In the genomic region with DNA sequence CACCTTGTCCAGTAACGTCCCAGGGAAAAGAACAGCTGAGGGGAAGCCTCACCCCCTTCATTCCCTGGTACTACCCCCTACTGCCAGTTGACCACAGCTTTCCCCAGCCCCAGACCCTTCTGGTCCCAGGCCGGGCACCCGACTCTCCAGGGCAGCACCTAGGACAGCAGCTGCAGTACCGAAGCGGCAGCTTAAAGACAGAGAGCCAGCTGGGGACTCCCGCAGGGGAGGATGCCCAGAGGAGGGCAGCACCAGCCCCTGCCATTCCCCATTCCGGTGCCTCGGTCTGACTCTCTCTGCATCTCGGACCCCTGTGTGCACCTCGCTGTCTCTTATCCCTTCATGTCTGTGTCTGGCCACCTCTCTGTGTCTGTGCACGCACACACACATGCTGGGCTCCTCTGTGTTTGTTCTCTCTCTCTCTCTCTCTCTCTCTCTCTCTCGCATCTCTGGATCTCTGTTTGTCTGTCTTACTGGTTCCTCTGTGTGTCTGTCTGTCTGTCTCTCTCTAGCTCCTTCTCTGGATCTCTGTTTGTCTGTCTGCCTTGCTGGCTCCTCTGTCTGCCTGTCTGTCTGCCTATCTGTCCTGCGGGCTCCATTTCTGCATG, we compare ENCODE assay signal across 8 cellular contexts. TPM values are rescaled to one million over a fixed set of nuclear protein-coding genes. Genes with fewer than 3 reads are reported as not detected.
DNase-seq lines count a peak whose midpoint lies in the region; ATAC-seq and TF ChIP-seq lines count a peak whose summit lies in the region.

No MANE protein-coding gene starts in this region.

- no TSS peak for BruUV-seq in Panc1 (replicated peaks; lab: Mats Ljungman, UMichigan)

- TF ChIP-seq CTCF in Panc1 (IDR thresholded peaks at IDR 0.05) (no peak; the same call in 1 of the 2 replicates), heart left ventricle (IDR thresholded peaks at IDR 0.05) (peak in 11 of 12 donors; percentile 23 to 64 (median 47)), smooth muscle cell (IDR thresholded peaks at IDR 0.05; ENCODE audit: borderline replicate concordance, insufficient read depth, poor library complexity, severe bottlenecking) (peak; percentile 42)

- ATAC-seq in HG03108 (IDR thresholded peaks at IDR 0.05; ENCODE audit: unreplicated experiment) (peak; percentile 76), Panc1 (peak; percentile 83), heart left ventricle (peak; percentile 26 to 51 (median 43)), HG03521 (IDR thresholded peaks at IDR 0.05; ENCODE audit: unreplicated experiment) (no peak)

- POLR2A ChIA-PET in Panc1 (lab: Charles Lee) = interaction anchor here (0.7 kb wide), 1 partner anchor 125 kb away, joined by 6 read pairs; no protein-coding TSS in a partner anchor

- no peak overlapping the region for H3K27ac ChIP-seq in Panc1 (ENCODE audit: low read length)
- peak overlapping the region in 10 of 12 donors; percentile 27 to 98 (median 77) for H3K27ac ChIP-seq in heart left ventricle
- H3K27ac ChIP-seq in smooth muscle cell (ENCODE audit: low read depth) = no peak overlapping the region

- 11 to 21% (median 16%) methylated on average over 13 of the region's 13 CpGs for whole genome bisulfite sequencing in heart left ventricle, 4 donors
- WGBS in smooth muscle cell (ENCODE audit: low lambda C conversion rate) = 26% methylated on average over 13 of the region's 13 CpGs

- H3K4me1 ChIP-seq in Panc1 (ENCODE audit: control insufficient read depth, insufficient read depth, low read length) (peaks cover 12% of the 10 kb centered on the region), heart left ventricle (peaks cover 14 to 86% (median 71%) of the 10 kb centered on the region in 12 donors), smooth muscle cell (ENCODE audit: low read depth) (peaks cover 41% of the 10 kb centered on the region)

- peaks cover under 1% of the 10 kb centered on the region for H3F3A ChIP-seq in smooth muscle cell (ENCODE audit: low read depth)

- H3K36me3 ChIP-seq in Panc1 (ENCODE audit: control insufficient read depth, insufficient read depth, low read length) (no peaks in the 10 kb centered on the region), heart left ventricle (peaks cover 0 to 17% (median 6%) of the 10 kb centered on the region in 9 donors), smooth muscle cell (ENCODE audit: low read depth) (no peaks in the 10 kb centered on the region)

- peak; percentile 63 for DNase-seq in GF-D8 (lab: John Stamatoyannopoulos, UW)
- DNase-seq in Panc1 (ENCODE audit: low read depth, low spot score) = no peak
- DNase-seq in activated naive CD4-positive, alpha-beta T cell treated with Interleukin-2 at 50 U/mL for 16 hours = peak; percentile 67
- peak; percentile 64 to 70 (median 67) for DNase-seq in heart left ventricle
- DNase-seq in smooth muscle cell (lab: John Stamatoyannopoulos, UW; ENCODE audit: unreplicated experiment) = peak; percentile 21
- DNase-seq in OCI-M2 (lab: John Stamatoyannopoulos, UW; ENCODE audit: unreplicated experiment) = no peak

- no peak overlapping the region for H2AFZ ChIP-seq in smooth muscle cell (ENCODE audit: low read depth)

- peaks cover 26% of the 10 kb centered on the region for H4K20me1 ChIP-seq in smooth muscle cell (ENCODE audit: low read depth)

- intact Hi-C loops in Panc1 (cut with micrococcal nuclease; ENCODE audit: unreplicated experiment) = no loop called here
- intact Hi-C loops in heart left ventricle (cut with DNase I) = loop anchor here in 2 of 10 donors (5.0 kb wide), 2 partner anchors 90 to 100 kb away; no protein-coding TSS in a partner anchor

- H3K4me3 ChIP-seq in Panc1 (ENCODE audit: low read depth in 2 of 2, low read length in 2 of 2) (no peak overlapping the region), heart left ventricle (peak overlapping the region in 6 of 12 donors; percentile 11 to 42 (median 20)), smooth muscle cell (no peak overlapping the region)

- H3K4me2 ChIP-seq in smooth muscle cell = no peak overlapping the region

- H3K9me3 ChIP-seq in Panc1 (ENCODE audit: control insufficient read depth, insufficient read depth, low read depth, low read length) = no peaks in the 10 kb centered on the region
- H3K9me3 ChIP-seq in heart left ventricle = no peaks in the 10 kb centered on the region
- no peaks in the 10 kb centered on the region for H3K9me3 ChIP-seq in smooth muscle cell (replicated peaks; ENCODE audit: low read depth)

- TF ChIP-seq POLR2A in heart left ventricle (IDR thresholded peaks at IDR 0.05) = no peak

- no peaks in the 10 kb centered on the region for H3K79me2 ChIP-seq in smooth muscle cell (ENCODE audit: low read depth)

- in situ Hi-C loops in Panc1 (cut with HindIII; ENCODE audit: low pct_unique_long_range_greater_than_20kb, low sequenced_read_pairs) = no loop called here

- H3K9ac ChIP-seq in smooth muscle cell (ENCODE audit: low read depth) = no peak overlapping the region

- H3K27me3 ChIP-seq in Panc1 (ENCODE audit: control insufficient read depth, insufficient read depth, low read length) (no peaks in the 10 kb centered on the region), heart left ventricle (no peaks in the 10 kb centered on the region), smooth muscle cell (ENCODE audit: low read depth) (no peaks in the 10 kb centered on the region)

- CTCF ChIA-PET in Panc1 (lab: Charles Lee) = interaction anchor here (1.1 kb wide), 1 partner anchor 20 kb away, joined by 3 read pairs; no protein-coding TSS in a partner anchor

RNA-seq across cellular contexts. Expression of gene IGSF9B, which starts 9.4 kb away (rescaled TPM):
- 2.2 TPM for total RNA-seq in Panc1 (2021; ENCODE audit: unreplicated experiment)
- 3.4 TPM for polyA plus RNA-seq in Panc1 (2012; ENCODE audit: insufficient read length)
- total RNA-seq in heart left ventricle = 10 to 100 TPM; 14.6 to 78.5 (median 43.7) TPM
- polyA plus RNA-seq in heart left ventricle = 10 to 100 TPM; 30.3 to 38.3 TPM
- 1.7 and 3.0 TPM in 2 replicates for total RNA-seq in smooth muscle cell
- polyA plus RNA-seq in smooth muscle cell = 0.82 and 1.8 TPM in 2 replicates

Comparison
In these comparisons a context has a peak if more than half of its experiments do, and no peak if none do; other contexts are left out.
1. DNase-seq: peak in GF-D8 (single experiment), activated naive CD4-positive, alpha-beta T cell treated with Interleukin-2 at 50 U/mL for 16 hours (single experiment), heart left ventricle (5 of 5) and smooth muscle cell (single experiment); none in Panc1 (single experiment) and OCI-M2 (single experiment).
2. H3K27ac ChIP-seq: peak in heart left ventricle (10 of 12); none in Panc1 (single experiment) and smooth muscle cell (single experiment).